In the genomic region with DNA sequence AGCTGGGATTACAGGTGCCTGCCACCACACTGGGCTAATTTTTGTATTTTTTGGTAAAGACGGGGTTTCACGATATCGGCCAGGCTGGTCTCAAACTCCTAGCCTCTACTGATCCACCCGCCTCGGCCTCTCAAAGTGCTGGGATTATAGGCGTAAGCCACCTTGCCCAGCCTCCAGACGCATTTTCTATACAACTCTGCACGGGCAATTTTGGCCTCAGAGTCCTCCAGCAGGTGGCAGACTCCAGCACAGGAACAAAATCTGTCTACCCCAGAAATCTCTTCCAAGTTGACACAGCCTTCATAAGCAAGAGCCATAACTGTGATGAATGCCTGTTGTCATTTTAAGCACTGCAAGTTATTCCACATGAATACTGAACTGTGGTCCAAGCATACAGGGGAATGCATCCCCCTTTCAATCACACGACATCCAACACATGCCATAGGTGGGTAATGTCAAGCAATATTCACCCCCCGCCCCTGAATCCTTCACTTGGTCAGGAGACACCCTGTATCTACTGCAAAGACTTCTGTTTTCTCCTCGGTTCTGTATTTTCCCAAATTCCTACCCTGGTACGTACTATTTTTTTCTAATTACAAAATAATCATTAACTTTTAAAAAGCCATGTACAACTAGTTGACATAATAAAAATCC, we compare ENCODE assay signal across 9 cellular contexts. TPM values are rescaled to one million over a fixed set of nuclear protein-coding genes. Genes with fewer than 3 reads are reported as not detected.
DNase-seq lines count a peak whose midpoint lies in the region; ATAC-seq and TF ChIP-seq lines count a peak whose summit lies in the region.
"Had no signal": no experiment of that assay in that cellular context is flagged by ENCODE, and none has a peak within 500 bp of the region (broad histone marks: within the 10 kb centered on the region; RNA-seq: fewer than 3 reads in every experiment).

No MANE protein-coding gene starts in this region.

- no peaks in the 10 kb centered on the region for H3K9me3 Mint-ChIP-seq in CD4-positive, alpha-beta T cell
- H3K9me3 Mint-ChIP-seq in activated T-cell treated with anti-CD3 and anti-CD28 coated beads, Interleukin-2, amount 50 U/mL, for 72 hours = no peaks in the 10 kb centered on the region

- peak in 6 of 10 experiments; percentile 3 to 29 (median 14) for DNase-seq in CD4-positive, alpha-beta T cell
- DNase-seq in NCI-H2227 (lab: John Stamatoyannopoulos, UW; ENCODE audit: unreplicated experiment) (peak; percentile 27), iPS-NIHi7 (ENCODE audit: extremely low spot score) (peak; percentile 60), uterus (no peak)
- DNase-seq in activated T-cell treated with anti-CD3 and anti-CD28 coated beads, Interleukin-2, amount 50 U/mL, for 72 hours = peak; percentile 26
- DNase-seq in activated CD4-positive, CD25-positive, alpha-beta regulatory T cell (lab: John Stamatoyannopoulos, UW) = no peak

- TF ChIP-seq CTCF in CD4-positive, alpha-beta T cell (IDR thresholded peaks at IDR 0.05) = no peak
- peak in 3 of 4 experiments; percentile 6 to 45 (median 9) for TF ChIP-seq CTCF in uterus (IDR thresholded peaks at IDR 0.05)

- peak; percentile 49 for ATAC-seq in CD4-positive, alpha-beta T cell (ENCODE audit: poor library complexity)
- ATAC-seq in GM18508 (IDR thresholded peaks at IDR 0.05; ENCODE audit: insufficient read depth, unreplicated experiment) (peak; percentile 61), HG02840 (IDR thresholded peaks at IDR 0.05; ENCODE audit: low FRiP score, unreplicated experiment) (peak; percentile 62)
- ATAC-seq in activated T-cell treated with anti-CD3 and anti-CD28 coated beads, Interleukin-2, amount 50 U/mL, for 72 hours (replicated peaks in 1 of 2) = peak; percentile 41 to 46

- H3K4me1 ChIP-seq in uterus = no peaks in the 10 kb centered on the region

- CTCF ChIA-PET in CD4-positive, alpha-beta T cell (lab: Charles Lee) = no interaction called here

- H3K27me3 ChIP-seq in CD4-positive, alpha-beta T cell (ENCODE audit: control insufficient read depth, insufficient read depth, low read length) = no peaks in the 10 kb centered on the region
- no peaks in the 10 kb centered on the region for H3K27me3 ChIP-seq in uterus
- H3K27me3 ChIP-seq: neutrophil had no signal

- H3K27ac Mint-ChIP-seq in CD4-positive, alpha-beta T cell = no peak overlapping the region
- no peak overlapping the region for H3K27ac Mint-ChIP-seq in activated T-cell treated with anti-CD3 and anti-CD28 coated beads, Interleukin-2, amount 50 U/mL, for 72 hours

- no peak overlapping the region for H3K27ac ChIP-seq in CD4-positive, alpha-beta T cell (ENCODE audit: low read depth, low read length)
- no peak overlapping the region for H3K27ac ChIP-seq in uterus
- H3K27ac ChIP-seq: neutrophil had no signal

- H3K4me1 Mint-ChIP-seq in CD4-positive, alpha-beta T cell (ENCODE audit: low read depth) = peaks cover 2% of the 10 kb centered on the region
- no peaks in the 10 kb centered on the region for H3K4me1 Mint-ChIP-seq in activated T-cell treated with anti-CD3 and anti-CD28 coated beads, Interleukin-2, amount 50 U/mL, for 72 hours (ENCODE audit: low read depth)

- no peaks in the 10 kb centered on the region for H3K27me3 Mint-ChIP-seq in CD4-positive, alpha-beta T cell
- H3K27me3 Mint-ChIP-seq in activated T-cell treated with anti-CD3 and anti-CD28 coated beads, Interleukin-2, amount 50 U/mL, for 72 hours (ENCODE audit: low read depth) = no peaks in the 10 kb centered on the region

- no peak overlapping the region for H3K4me3 ChIP-seq in uterus

- no peak for TF ChIP-seq POLR2A in uterus (IDR thresholded peaks at IDR 0.05)

- intact Hi-C loops in CD4-positive, alpha-beta T cell (cut with DNase I, micrococcal nuclease) = loop anchor here (5.0 to 10.0 kb wide), 2 partner anchors 58 to 261 kb away; partner anchors contain the start of gene PHAX (in 1 of the 2)
- intact Hi-C loops in uterus (cut with DNase I; ENCODE audit: low total_unique reads) = no loop called here

- H3K36me3 Mint-ChIP-seq in CD4-positive, alpha-beta T cell (ENCODE audit: low read depth) = no peaks in the 10 kb centered on the region
- no peaks in the 10 kb centered on the region for H3K36me3 Mint-ChIP-seq in activated T-cell treated with anti-CD3 and anti-CD28 coated beads, Interleukin-2, amount 50 U/mL, for 72 hours (ENCODE audit: insufficient read depth in 2 of 2)

- H3K4me3 Mint-ChIP-seq in CD4-positive, alpha-beta T cell = no peak overlapping the region
- no peak overlapping the region for H3K4me3 Mint-ChIP-seq in activated T-cell treated with anti-CD3 and anti-CD28 coated beads, Interleukin-2, amount 50 U/mL, for 72 hours

- no peaks in the 10 kb centered on the region for H3K36me3 ChIP-seq in uterus
- H3K36me3 ChIP-seq: neutrophil had no signal

- POLR2A ChIA-PET in CD4-positive, alpha-beta T cell (lab: Charles Lee) = no interaction called here

- H3K9me3 ChIP-seq in CD4-positive, alpha-beta T cell (ENCODE audit: control insufficient read depth, low read length) = no peaks in the 10 kb centered on the region
- no peaks in the 10 kb centered on the region for H3K9me3 ChIP-seq in uterus
- H3K9me3 ChIP-seq: neutrophil had no signal

RNA-seq across cellular contexts. Expression of gene ALDH7A1, which starts 50.8 kb away (rescaled TPM):
- 1 to 10 TPM; 1.6 to 2.1 TPM for total RNA-seq in CD4-positive, alpha-beta T cell
- total RNA-seq in activated T-cell treated with anti-CD3 and anti-CD28 coated beads, Interleukin-2, amount 50 U/mL, for 72 hours = 1 to 10 TPM; 4.8 to 5.8 TPM
- 10 to 100 TPM in 2 of 4 donors, 1 to 10 TPM in 2; 5.9 to 94.2 (median 31.6) TPM for total RNA-seq in uterus

RNA-seq across cellular contexts. Expression of gene PHAX, which starts 56.5 kb away (rescaled TPM):
- total RNA-seq in CD4-positive, alpha-beta T cell = 10 to 100 TPM; 31.2 to 32.9 TPM
- 10 to 100 TPM; 30.6 to 40.0 TPM for total RNA-seq in activated T-cell treated with anti-CD3 and anti-CD28 coated beads, Interleukin-2, amount 50 U/mL, for 72 hours
- 10 to 100 TPM; 31.0 to 82.7 (median 72.9) TPM for total RNA-seq in uterus

Comparison
In these comparisons a context has a peak if more than half of its experiments do, and no peak if none do; other contexts are left out.
1. DNase-seq: peak in CD4-positive, alpha-beta T cell (6 of 10), NCI-H2227 (single experiment), activated T-cell treated with anti-CD3 and anti-CD28 coated beads, Interleukin-2, amount 50 U/mL, for 72 hours (2 of 2) and iPS-NIHi7 (single experiment); none in uterus (0 of 2) and activated CD4-positive, CD25-positive, alpha-beta regulatory T cell (0 of 4).
2. Peak in every context shown above with its lines, with median percentiles within 50 percentile points of each other: ATAC-seq.